ENCODE assay signal across 1 cellular context in genomic region chr11:59200421-59200746, GRCh38.
TF ChIP-seq lines count a peak whose summit lies in the region.

No MANE protein-coding gene starts in this region.

TF ChIP-seq in GM23338, 12 proteins besides CTCF, POLR2A, EP300 and RAD21 (continued from another document):
- no peak for TF ChIP-seq ZNF462 (CRISPR knock-in tag; IDR thresholded peaks at IDR 0.05)
- TF ChIP-seq JUNB (IDR thresholded peaks at IDR 0.05; ENCODE audit: unreplicated experiment), result no peak
- no peak for TF ChIP-seq STAT1 (IDR thresholded peaks at IDR 0.05; ENCODE audit: unreplicated experiment)
- TF ChIP-seq EZH2phosphoT487 (IDR thresholded peaks at IDR 0.05; ENCODE audit: unreplicated experiment), result no peak
- no peak for TF ChIP-seq ZNF114 (CRISPR knock-in tag; IDR thresholded peaks at IDR 0.05)
- no peak for TF ChIP-seq POLR2AphosphoS5 (IDR thresholded peaks at IDR 0.05; ENCODE audit: low read depth)
- TF ChIP-seq ZNF331 (CRISPR knock-in tag; IDR thresholded peaks at IDR 0.05; ENCODE audit: low read depth), result no peak
- TF ChIP-seq CREB1 (CRISPR knock-in tag; IDR thresholded peaks at IDR 0.05; ENCODE audit: low read depth), result no peak
